14 cellular contexts compared by ENCODE assay signal in the genomic region with DNA sequence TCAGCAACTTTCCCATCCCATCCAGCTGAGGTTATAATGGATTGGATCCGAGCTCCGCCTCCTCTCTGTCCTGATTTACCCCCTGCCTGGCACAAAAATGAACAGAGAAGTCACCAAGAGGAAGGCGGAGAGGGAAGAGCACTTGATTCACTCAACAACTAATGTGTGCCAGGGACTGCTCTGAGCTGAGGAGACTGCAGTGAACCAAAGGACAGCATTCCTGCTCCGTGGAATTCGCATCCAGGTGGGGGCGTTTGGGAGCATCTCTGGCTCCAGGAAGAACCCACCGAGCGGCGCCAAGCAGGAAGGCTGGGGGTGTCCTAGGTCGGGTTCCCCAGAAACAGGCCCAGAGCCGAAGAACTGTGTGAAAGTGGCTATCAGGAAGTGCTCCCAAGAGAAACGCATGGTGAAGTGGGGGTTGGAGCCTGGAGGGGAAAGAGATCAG.
A peak's percentile ranks its signal among the peaks of the same experiment; 100 is the strongest.
DNase-seq lines count a peak whose midpoint lies in the region; ATAC-seq and TF ChIP-seq lines count a peak whose summit lies in the region.
"Had no signal": no experiment of that assay in that cellular context is flagged by ENCODE, and none has a peak within 500 bp of the region (broad histone marks: within the 10 kb centered on the region; RNA-seq: fewer than 3 reads in every experiment).

No MANE protein-coding gene starts in this region.

- no peaks in the 10 kb centered on the region for H3K79me2 ChIP-seq in osteoblast (ENCODE audit: insufficient read depth, low read length)

- peak overlapping the region; percentile 95 for H3K27ac Mint-ChIP-seq in dendritic cell treated with granulocyte-macrophage colony-stimulating factor and Interleukin-4, amounts not matched to agents 40 ng/mL and 50 ng/mL, for 4 days
- H3K27ac Mint-ChIP-seq: activated naive CD4-positive, alpha-beta T cell treated with anti-CD3 and anti-CD28 coated beads, Interleukin-2, amount 50 U/mL, for 24 hours; effector memory CD8-positive, alpha-beta T cell; type B pancreatic cell had no signal

- H4K20me1 ChIP-seq in osteoblast (ENCODE audit: insufficient read depth, low read length), result peaks cover 2% of the 10 kb centered on the region

- H3K9me3 Mint-ChIP-seq in dendritic cell treated with granulocyte-macrophage colony-stimulating factor and Interleukin-4, amounts not matched to agents 40 ng/mL and 50 ng/mL, for 4 days, result no peaks in the 10 kb centered on the region
- H3K9me3 Mint-ChIP-seq: activated naive CD4-positive, alpha-beta T cell treated with anti-CD3 and anti-CD28 coated beads, Interleukin-2, amount 50 U/mL, for 24 hours; effector memory CD8-positive, alpha-beta T cell; type B pancreatic cell had no signal

- peak; percentile 43 for DNase-seq in CD1c-positive myeloid dendritic cell (ENCODE audit: extremely low spot score)
- peak; percentile 61 for DNase-seq in islet precursor cell
- no peak for DNase-seq in sciatic nerve (ENCODE audit: low spot score)
- no peak for DNase-seq in osteoblast (ENCODE audit: insufficient read length, low spot score, missing footprints)
- DNase-seq in NCI-H748 (lab: John Stamatoyannopoulos, UW; ENCODE audit: unreplicated experiment), result no peak
- DNase-seq in WERI-Rb-1, result no peak
- DNase-seq in activated CD8-positive, alpha-beta memory T cell treated with anti-CD3 and anti-CD28 coated beads, Interleukin-2, amount 50 U/mL, for 48 hours, result no peak
- DNase-seq: DMS53; effector memory CD8-positive, alpha-beta T cell had no signal

- H3K4me3 Mint-ChIP-seq in dendritic cell treated with granulocyte-macrophage colony-stimulating factor and Interleukin-4, amounts not matched to agents 40 ng/mL and 50 ng/mL, for 4 days, result peak overlapping the region; percentile 60
- H3K4me3 Mint-ChIP-seq: activated naive CD4-positive, alpha-beta T cell treated with anti-CD3 and anti-CD28 coated beads, Interleukin-2, amount 50 U/mL, for 24 hours; effector memory CD8-positive, alpha-beta T cell; type B pancreatic cell had no signal

- intact Hi-C loops in dendritic cell treated with granulocyte-macrophage colony-stimulating factor and Interleukin-4, amounts not matched to agents 40 ng/mL and 50 ng/mL, for 4 days (cut with micrococcal nuclease), result no loop called here
- intact Hi-C loops in sciatic nerve (cut with DNase I), result no loop called here

- peaks cover 50% of the 10 kb centered on the region for H3K4me1 Mint-ChIP-seq in dendritic cell treated with granulocyte-macrophage colony-stimulating factor and Interleukin-4, amounts not matched to agents 40 ng/mL and 50 ng/mL, for 4 days (ENCODE audit: low read depth)
- H3K4me1 Mint-ChIP-seq: activated naive CD4-positive, alpha-beta T cell treated with anti-CD3 and anti-CD28 coated beads, Interleukin-2, amount 50 U/mL, for 24 hours had no signal

- H3K27me3 Mint-ChIP-seq in dendritic cell treated with granulocyte-macrophage colony-stimulating factor and Interleukin-4, amounts not matched to agents 40 ng/mL and 50 ng/mL, for 4 days, result no peaks in the 10 kb centered on the region
- H3K27me3 Mint-ChIP-seq: type B pancreatic cell had no signal

- H3K27ac ChIP-seq in osteoblast (ENCODE audit: low read depth, low read length), result no peak overlapping the region
- H3K27ac ChIP-seq in WERI-Rb-1, result no peak overlapping the region
- H3K27ac ChIP-seq: cardiac muscle cell, SK-N-MC had no signal

- no peak overlapping the region for H3K4me3 ChIP-seq in osteoblast (ENCODE audit: insufficient read depth, low read length)
- H3K4me3 ChIP-seq in WERI-Rb-1 (ENCODE audit: low read depth, low read length), result no peak overlapping the region
- H3K4me3 ChIP-seq: cardiac muscle cell, SK-N-MC had no signal

- no peak overlapping the region for H3K4me2 ChIP-seq in osteoblast (ENCODE audit: insufficient read depth, low read length)

- ATAC-seq in sciatic nerve, result peak; percentile 58
- ATAC-seq: effector memory CD8-positive, alpha-beta T cell had no signal

- H3K36me3 Mint-ChIP-seq in dendritic cell treated with granulocyte-macrophage colony-stimulating factor and Interleukin-4, amounts not matched to agents 40 ng/mL and 50 ng/mL, for 4 days (ENCODE audit: low read depth), result no peaks in the 10 kb centered on the region
- H3K36me3 Mint-ChIP-seq: activated naive CD4-positive, alpha-beta T cell treated with anti-CD3 and anti-CD28 coated beads, Interleukin-2, amount 50 U/mL, for 24 hours had no signal

- H3K4me1 ChIP-seq in osteoblast (ENCODE audit: insufficient read depth, low read length), result no peaks in the 10 kb centered on the region

- H3K9me3 ChIP-seq in osteoblast (ENCODE audit: low read depth, low read length), result no peaks in the 10 kb centered on the region
- H3K9me3 ChIP-seq in WERI-Rb-1 (ENCODE audit: severe bottlenecking), result no peaks in the 10 kb centered on the region

- H3K36me3 ChIP-seq in osteoblast (ENCODE audit: insufficient read depth, low read length), result no peaks in the 10 kb centered on the region
- no peaks in the 10 kb centered on the region for H3K36me3 ChIP-seq in WERI-Rb-1
- H3K36me3 ChIP-seq: cardiac muscle cell had no signal

- no peak overlapping the region for H2AFZ ChIP-seq in osteoblast (ENCODE audit: low read length)

- TF ChIP-seq CTCF in osteoblast (IDR thresholded peaks at IDR 0.05; ENCODE audit: extremely low read depth, low read depth, low read length), result no peak
- no peak for TF ChIP-seq CTCF in WERI-Rb-1 (IDR thresholded peaks at IDR 0.05; ENCODE audit: low read depth, low read length)

- no peaks in the 10 kb centered on the region for H3K27me3 ChIP-seq in osteoblast (ENCODE audit: insufficient read depth, low read length)
- H3K27me3 ChIP-seq in WERI-Rb-1 (ENCODE audit: insufficient read depth, low read depth, severe bottlenecking), result no peaks in the 10 kb centered on the region
- H3K27me3 ChIP-seq: cardiac muscle cell had no signal

Comparison
In these comparisons a context has a peak if more than half of its experiments do, and no peak if none do; other contexts are left out.
1. DNase-seq: peak in CD1c-positive myeloid dendritic cell (single experiment) and islet precursor cell (single experiment); none in sciatic nerve (single experiment), osteoblast (single experiment), NCI-H748 (single experiment), WERI-Rb-1 (single experiment) and activated CD8-positive, alpha-beta memory T cell treated with anti-CD3 and anti-CD28 coated beads, Interleukin-2, amount 50 U/mL, for 48 hours (single experiment).